ENCODE assay signal across 23 cellular contexts in genomic region chr2:17961789-17962188, GRCh38.
"Had no signal": no experiment of that assay in that cellular context is flagged by ENCODE, and none has a peak within 500 bp of the region (broad histone marks: within the 10 kb centered on the region; RNA-seq: fewer than 3 reads in every experiment).

No MANE protein-coding gene starts in this region.

- FAIRE-seq: HTR-8/SVneo had no signal

- H3K36me3 ChIP-seq: MG63, SJSA1 had no signal

- H3K27ac ChIP-seq: HL-60, SJSA1, SK-N-MC had no signal

- ATAC-seq: Right ventricle myocardium inferior had no signal

- H3K9me3 ChIP-seq: MG63, SJSA1 had no signal

- DNase-seq: Karpas-422, KG1, MG63, NCI-H1092, NCI-H1105 treated with DMSO at 0.1 percent for 48 hours, NCI-H1417 treated with DMSO at 0.1 percent for 48 hours, NCI-H146, NCI-H1694 treated with DMSO at 0.1 percent for 48 hours, NCI-H1930, NCI-H2171, NCI-H226, NCI-H446, NCI-H510A, NCI-H524 treated with DMSO at 0.1 percent for 48 hours, NCI-H69, NCI-H774, SIG-M5, T-helper 2 cell had no signal

- H3K27me3 ChIP-seq: MG63, SJSA1 had no signal

- H3K4me3 ChIP-seq: MG63, SJSA1, SK-N-MC had no signal
